In the genomic region with DNA sequence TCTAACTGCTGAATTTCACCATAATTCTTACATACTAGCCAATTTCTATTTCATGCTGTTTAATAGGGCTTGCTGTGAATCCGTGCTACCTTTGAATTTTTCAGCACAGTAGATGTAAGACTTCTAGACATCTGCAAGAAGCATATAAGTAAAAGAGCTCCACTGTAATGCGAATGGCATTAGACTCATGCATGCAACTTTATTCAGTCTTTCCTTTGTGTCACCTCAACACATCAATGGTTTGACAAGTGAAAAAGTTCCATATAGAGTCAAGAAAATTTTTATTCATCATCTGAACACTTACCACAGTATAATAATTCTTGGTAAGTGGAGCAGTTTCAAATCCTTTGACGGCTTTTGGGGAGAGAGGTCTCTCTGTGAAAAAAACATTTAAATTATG, we compare ENCODE assay signal across 18 cellular contexts.
"Had no signal": no experiment of that assay in that cellular context is flagged by ENCODE, and none has a peak within 500 bp of the region (broad histone marks: within the 10 kb centered on the region; RNA-seq: fewer than 3 reads in every experiment).

No MANE protein-coding gene starts in this region.

- DNase-seq: activated CD8-positive, alpha-beta memory T cell treated with anti-CD3 and anti-CD28 coated beads, Interleukin-2, amount 50 U/mL, for 48 hours; activated gamma-delta T cell treated with Interleukin-2 at 50 U/mL for 16 hours; foreskin keratinocyte; head of caudate nucleus; left lung; mesenchymal stem cell; occipital lobe; right lobe of liver; SHP77; stimulated activated CD4-positive, alpha-beta T cell treated with anti-CD3 and anti-CD28 coated beads, Interleukin-12 subunit alpha, Interleukin-12 subunit beta, amount 100 ng/mL, for 4 hours; stomach had no signal

- H3K9me3 Mint-ChIP-seq: natural killer cell treated with Interleukin-12 subunit alpha and Interleukin-12 subunit beta and Interleukin-15 and Interleukin-18, amount 100 ng/mL, for 72 hours; WTC11 had no signal

- H3K4me1 ChIP-seq: breast epithelium, foreskin keratinocyte, left lung, right lobe of liver, stomach had no signal

- H3K9me3 ChIP-seq: breast epithelium, left lung, right lobe of liver, stomach had no signal

- H3K27me3 ChIP-seq: foreskin keratinocyte, right lobe of liver had no signal

- H3K36me3 Mint-ChIP-seq: WTC11 had no signal

- H3K27ac Mint-ChIP-seq: progenitor cell of endocrine pancreas, WTC11 had no signal

- H3K4me3 Mint-ChIP-seq: natural killer cell treated with Interleukin-12 subunit alpha and Interleukin-12 subunit beta and Interleukin-15 and Interleukin-18, amount 100 ng/mL, for 72 hours; WTC11 had no signal

- H3K4me3 ChIP-seq: breast epithelium, left lung, right lobe of liver, stomach had no signal

- ATAC-seq: foreskin keratinocyte; left lung; natural killer cell treated with Interleukin-12 subunit alpha and Interleukin-12 subunit beta and Interleukin-15 and Interleukin-18, amount 100 ng/mL, for 72 hours; right lobe of liver; SK-N-SH treated with all-trans-retinoic acid at 6 μM for 48 hours; WTC11 had no signal

- FAIRE-seq: endothelial cell of umbilical vein, islet of Langerhans had no signal

- H3K27ac ChIP-seq: breast epithelium, foreskin keratinocyte, left lung, right lobe of liver, stomach had no signal

- H3K27me3 Mint-ChIP-seq: progenitor cell of endocrine pancreas had no signal

- H3K36me3 ChIP-seq: breast epithelium, left lung, right lobe of liver, stomach had no signal
